ENCODE assay signal across 1 cellular context in the genomic region with DNA sequence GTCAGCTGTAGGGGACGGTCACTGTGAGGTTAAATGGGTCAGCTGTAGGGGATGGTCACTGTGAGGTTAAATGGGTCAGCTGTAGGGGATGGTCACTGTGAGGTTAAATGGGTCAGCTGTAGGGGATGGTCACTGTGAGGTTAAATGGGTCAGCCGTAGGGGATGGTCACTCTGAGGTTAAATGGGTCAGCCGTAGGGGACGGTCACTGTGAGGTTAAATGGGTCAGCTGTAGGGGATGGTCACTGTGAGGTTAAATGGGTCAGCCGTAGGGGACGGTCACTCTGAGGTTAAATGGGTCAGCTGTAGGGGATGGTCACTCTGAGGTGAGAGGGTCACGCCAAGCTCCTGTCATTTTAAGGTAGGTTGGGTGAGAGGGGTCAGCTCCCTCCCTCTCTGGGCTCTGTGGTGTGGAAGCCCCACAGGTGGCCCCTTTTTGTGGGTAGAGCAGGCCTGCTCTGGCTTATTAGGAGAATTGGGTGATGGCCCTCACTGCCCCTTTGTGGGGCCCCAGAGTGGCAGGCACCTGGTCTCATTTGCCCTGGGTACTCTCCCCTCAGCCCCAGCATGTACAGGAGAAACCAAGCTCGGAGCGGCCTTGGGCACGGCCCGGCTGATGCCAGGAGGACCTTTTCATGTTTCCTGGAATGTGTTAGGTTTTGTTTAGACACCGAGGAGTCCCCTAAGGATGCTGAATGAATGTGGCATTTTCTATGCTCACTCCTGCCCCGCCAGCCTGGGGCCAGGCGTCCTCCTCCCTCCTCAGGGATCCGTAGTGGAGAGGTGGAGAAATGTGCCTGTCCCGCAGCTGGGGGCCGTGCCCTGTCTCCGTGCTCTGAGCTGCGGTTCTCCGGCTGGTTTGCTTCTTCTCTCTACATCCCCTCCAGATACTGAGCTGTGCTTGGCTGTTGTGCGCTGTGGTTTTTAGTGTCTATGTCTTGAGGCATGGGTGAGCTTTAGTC.
TF ChIP-seq lines count a peak whose summit lies in the region.

No MANE protein-coding gene starts in this region.

TF ChIP-seq in WTC11, 78 proteins besides CTCF, POLR2A, EP300 and RAD21 (continued from another document):
- TF ChIP-seq, protein P1, sequence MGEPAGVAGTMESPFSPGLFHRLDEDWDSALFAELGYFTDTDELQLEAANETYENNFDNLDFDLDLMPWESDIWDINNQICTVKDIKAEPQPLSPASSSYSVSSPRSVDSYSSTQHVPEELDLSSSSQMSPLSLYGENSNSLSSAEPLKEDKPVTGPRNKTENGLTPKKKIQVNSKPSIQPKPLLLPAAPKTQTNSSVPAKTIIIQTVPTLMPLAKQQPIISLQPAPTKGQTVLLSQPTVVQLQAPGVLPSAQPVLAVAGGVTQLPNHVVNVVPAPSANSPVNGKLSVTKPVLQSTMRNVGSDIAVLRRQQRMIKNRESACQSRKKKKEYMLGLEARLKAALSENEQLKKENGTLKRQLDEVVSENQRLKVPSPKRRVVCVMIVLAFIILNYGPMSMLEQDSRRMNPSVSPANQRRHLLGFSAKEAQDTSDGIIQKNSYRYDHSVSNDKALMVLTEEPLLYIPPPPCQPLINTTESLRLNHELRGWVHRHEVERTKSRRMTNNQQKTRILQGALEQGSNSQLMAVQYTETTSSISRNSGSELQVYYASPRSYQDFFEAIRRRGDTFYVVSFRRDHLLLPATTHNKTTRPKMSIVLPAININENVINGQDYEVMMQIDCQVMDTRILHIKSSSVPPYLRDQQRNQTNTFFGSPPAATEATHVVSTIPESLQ (CRISPR knock-in tag; IDR thresholded peaks at IDR 0.05), result no peak
- TF ChIP-seq SOX15 (CRISPR knock-in tag; IDR thresholded peaks at IDR 0.05) (no peak), ATF1 (CRISPR knock-in tag; IDR thresholded peaks at IDR 0.05) (no peak), CREM (CRISPR knock-in tag; IDR thresholded peaks at IDR 0.05) (no peak), HMGA2 (CRISPR knock-in tag; IDR thresholded peaks at IDR 0.05) (no peak), SMAD4 (CRISPR knock-in tag; IDR thresholded peaks at IDR 0.05) (no peak), TEAD4 (CRISPR knock-in tag; IDR thresholded peaks at IDR 0.05) (no peak), ZNF121 (CRISPR knock-in tag; IDR thresholded peaks at IDR 0.05) (no peak), ZNF317 (CRISPR knock-in tag; IDR thresholded peaks at IDR 0.05; ENCODE audit: borderline replicate concordance, low read depth) (no peak), NFATC4 (CRISPR knock-in tag; IDR thresholded peaks at IDR 0.05) (no peak), FOXK1 (CRISPR knock-in tag; IDR thresholded peaks at IDR 0.05) (no peak), MYBL2 (CRISPR knock-in tag; IDR thresholded peaks at IDR 0.05) (no peak)
- TF ChIP-seq, protein P2, sequence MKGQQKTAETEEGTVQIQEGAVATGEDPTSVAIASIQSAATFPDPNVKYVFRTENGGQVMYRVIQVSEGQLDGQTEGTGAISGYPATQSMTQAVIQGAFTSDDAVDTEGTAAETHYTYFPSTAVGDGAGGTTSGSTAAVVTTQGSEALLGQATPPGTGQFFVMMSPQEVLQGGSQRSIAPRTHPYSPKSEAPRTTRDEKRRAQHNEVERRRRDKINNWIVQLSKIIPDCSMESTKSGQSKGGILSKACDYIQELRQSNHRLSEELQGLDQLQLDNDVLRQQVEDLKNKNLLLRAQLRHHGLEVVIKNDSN (CRISPR knock-in tag; IDR thresholded peaks at IDR 0.05), result no peak
- TF ChIP-seq, protein P3, sequence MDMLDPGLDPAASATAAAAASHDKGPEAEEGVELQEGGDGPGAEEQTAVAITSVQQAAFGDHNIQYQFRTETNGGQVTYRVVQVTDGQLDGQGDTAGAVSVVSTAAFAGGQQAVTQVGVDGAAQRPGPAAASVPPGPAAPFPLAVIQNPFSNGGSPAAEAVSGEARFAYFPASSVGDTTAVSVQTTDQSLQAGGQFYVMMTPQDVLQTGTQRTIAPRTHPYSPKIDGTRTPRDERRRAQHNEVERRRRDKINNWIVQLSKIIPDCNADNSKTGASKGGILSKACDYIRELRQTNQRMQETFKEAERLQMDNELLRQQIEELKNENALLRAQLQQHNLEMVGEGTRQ (CRISPR knock-in tag; IDR thresholded peaks at IDR 0.05), result no peak
- TF ChIP-seq, protein P4, sequence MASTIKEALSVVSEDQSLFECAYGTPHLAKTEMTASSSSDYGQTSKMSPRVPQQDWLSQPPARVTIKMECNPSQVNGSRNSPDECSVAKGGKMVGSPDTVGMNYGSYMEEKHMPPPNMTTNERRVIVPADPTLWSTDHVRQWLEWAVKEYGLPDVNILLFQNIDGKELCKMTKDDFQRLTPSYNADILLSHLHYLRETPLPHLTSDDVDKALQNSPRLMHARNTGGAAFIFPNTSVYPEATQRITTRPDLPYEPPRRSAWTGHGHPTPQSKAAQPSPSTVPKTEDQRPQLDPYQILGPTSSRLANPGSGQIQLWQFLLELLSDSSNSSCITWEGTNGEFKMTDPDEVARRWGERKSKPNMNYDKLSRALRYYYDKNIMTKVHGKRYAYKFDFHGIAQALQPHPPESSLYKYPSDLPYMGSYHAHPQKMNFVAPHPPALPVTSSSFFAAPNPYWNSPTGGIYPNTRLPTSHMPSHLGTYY (CRISPR knock-in tag; IDR thresholded peaks at IDR 0.05), result no peak
